8 cellular contexts compared by ENCODE assay signal in genomic region chr10:97426776-97427570, GRCh38. TPM values are rescaled to one million over a fixed set of nuclear protein-coding genes. Genes with fewer than 3 reads are reported as not detected.
A peak's percentile ranks its signal among the peaks of the same experiment; 100 is the strongest.
DNase-seq lines count a peak whose midpoint lies in the region; ATAC-seq lines count a peak whose summit lies in the region.

No MANE protein-coding gene starts in this region.

- DNase-seq in ELF-1 (ENCODE audit: low read depth, low spot score) (peak; percentile 56), RKO (ENCODE audit: low spot score) (peak; percentile 48), hepatic stellate cell (ENCODE audit: low spot score) (no peak), NCI-H128 (lab: John Stamatoyannopoulos, UW; ENCODE audit: unreplicated experiment) (no peak)
- no peak for DNase-seq in effector memory CD4-positive, alpha-beta T cell
- no peak for DNase-seq in naive thymus-derived CD8-positive, alpha-beta T cell
- no peak for DNase-seq in NK-92 treated with Interleukin-12 subunit alpha and Interleukin-12 subunit beta, amount 100 ng/mL, for 24 hours (lab: John Stamatoyannopoulos, UW)

- POLR2A ChIA-PET in naive thymus-derived CD8-positive, alpha-beta T cell (lab: Charles Lee), result interaction anchor here (2.4 kb wide), 1 partner anchor 13 kb away, joined by 9 read pairs; no protein-coding TSS in a partner anchor

- peak overlapping the region; percentile 86 to 95 (median 94) for H3K4me3 Mint-ChIP-seq in naive thymus-derived CD8-positive, alpha-beta T cell

- no peaks in the 10 kb centered on the region for H3K9me3 ChIP-seq in effector memory CD4-positive, alpha-beta T cell (ENCODE audit: control insufficient read depth, low read length)

- no peaks in the 10 kb centered on the region for H3K27me3 ChIP-seq in effector memory CD4-positive, alpha-beta T cell (replicated peaks; ENCODE audit: control insufficient read depth, insufficient read depth, low read length, poor library complexity, severe bottlenecking)

- peaks cover 7 to 51% (median 40%) of the 10 kb centered on the region in 4 donors for H3K4me1 Mint-ChIP-seq in naive thymus-derived CD8-positive, alpha-beta T cell

- H3K27ac ChIP-seq in effector memory CD4-positive, alpha-beta T cell (ENCODE audit: insufficient read depth, low read length, poor library complexity, severe bottlenecking), result peak overlapping the region; percentile 81

- no peak for ATAC-seq in naive thymus-derived CD8-positive, alpha-beta T cell
- no peak for ATAC-seq in HG02981 (IDR thresholded peaks at IDR 0.05; ENCODE audit: unreplicated experiment)

- peaks cover 0 to 2% (median 0%) of the 10 kb centered on the region in 5 donors for H3K27me3 Mint-ChIP-seq in naive thymus-derived CD8-positive, alpha-beta T cell

- no peaks in the 10 kb centered on the region for H3K9me3 Mint-ChIP-seq in naive thymus-derived CD8-positive, alpha-beta T cell

- peak overlapping the region; percentile 88 to 99 (median 92) for H3K27ac Mint-ChIP-seq in naive thymus-derived CD8-positive, alpha-beta T cell

- H3K36me3 ChIP-seq in effector memory CD4-positive, alpha-beta T cell (ENCODE audit: control insufficient read depth, insufficient read depth, low read length), result peaks cover 22% of the 10 kb centered on the region

- peaks cover 0 to 35% (median 1%) of the 10 kb centered on the region in 3 donors for H3K36me3 Mint-ChIP-seq in naive thymus-derived CD8-positive, alpha-beta T cell

- peak overlapping the region; percentile 85 for H3K4me3 ChIP-seq in effector memory CD4-positive, alpha-beta T cell (ENCODE audit: insufficient read depth, low read depth, low read length, poor library complexity, severe bottlenecking)

- peaks cover 27% of the 10 kb centered on the region for H3K4me1 ChIP-seq in effector memory CD4-positive, alpha-beta T cell (ENCODE audit: control insufficient read depth, insufficient read depth, low read length, poor library complexity, severe bottlenecking)

RNA-seq across cellular contexts. Expression of gene PGAM1, which starts 1.0 kb away (rescaled TPM):
- 10 to 100 TPM; 69.6 to 72.4 TPM for total RNA-seq in naive thymus-derived CD8-positive, alpha-beta T cell
- 100 to 1,000 TPM; 191 to 222 (median 193) TPM for polyA plus RNA-seq in naive thymus-derived CD8-positive, alpha-beta T cell

RNA-seq across cellular contexts. Expression of gene EXOSC1, which starts 18.8 kb away (rescaled TPM):
- 10 to 100 TPM; 46.9 to 50.6 TPM for total RNA-seq in naive thymus-derived CD8-positive, alpha-beta T cell
- 10 to 100 TPM; 67.4 to 87.0 (median 77.1) TPM for polyA plus RNA-seq in naive thymus-derived CD8-positive, alpha-beta T cell

RNA-seq across cellular contexts. Expression of gene ZDHHC16, which starts 19.0 kb away (rescaled TPM):
- 10 to 100 TPM; 28.1 to 29.3 TPM for total RNA-seq in naive thymus-derived CD8-positive, alpha-beta T cell
- polyA plus RNA-seq in naive thymus-derived CD8-positive, alpha-beta T cell, result 10 to 100 TPM; 20.0 to 31.4 (median 25.3) TPM

RNA-seq across cellular contexts. Expression of gene RRP12, which starts 25.8 kb away (rescaled TPM):
- 10 to 100 TPM; 25.5 to 27.2 TPM for total RNA-seq in naive thymus-derived CD8-positive, alpha-beta T cell
- polyA plus RNA-seq in naive thymus-derived CD8-positive, alpha-beta T cell, result 10 to 100 TPM in 1 of 3 donors, 1 to 10 TPM in 2; 8.0 to 17.3 (median 8.3) TPM

Comparison
In these comparisons a context has a peak if more than half of its experiments do, and no peak if none do; other contexts are left out.
1. DNase-seq: peak in ELF-1 (single experiment) and RKO (single experiment); none in effector memory CD4-positive, alpha-beta T cell (0 of 3), naive thymus-derived CD8-positive, alpha-beta T cell (0 of 10), NK-92 treated with Interleukin-12 subunit alpha and Interleukin-12 subunit beta, amount 100 ng/mL, for 24 hours (single experiment), hepatic stellate cell (single experiment) and NCI-H128 (single experiment).